ENCODE assay signal across 13 cellular contexts in the genomic region with DNA sequence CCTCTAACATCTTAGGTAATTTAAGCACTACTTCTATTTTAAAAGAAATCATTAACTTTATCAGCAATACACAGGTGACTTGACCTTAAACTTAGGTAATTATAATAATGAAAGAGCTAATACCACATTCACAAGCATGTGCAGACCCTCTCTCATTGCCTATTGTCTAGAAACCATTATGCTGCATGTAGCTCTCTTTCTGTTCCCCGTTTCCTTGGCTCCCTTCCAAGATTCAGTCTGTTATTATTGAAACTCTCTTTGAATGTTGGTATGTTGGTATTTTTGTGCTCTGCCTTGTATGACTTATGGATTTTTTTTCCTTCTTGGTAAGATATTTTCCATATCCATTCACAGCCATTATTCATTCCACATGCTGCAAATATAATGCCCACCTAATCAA.
DNase-seq lines count a peak whose midpoint lies in the region; ATAC-seq lines count a peak whose summit lies in the region.
"Had no signal": no experiment of that assay in that cellular context is flagged by ENCODE, and none has a peak within 500 bp of the region (broad histone marks: within the 10 kb centered on the region; RNA-seq: fewer than 3 reads in every experiment).

No MANE protein-coding gene starts in this region.

- DNase-seq in DMS153 treated with DMSO at 0.1 percent for 48 hours (lab: John Stamatoyannopoulos, UW; ENCODE audit: unreplicated experiment) (peak; percentile 43), NAMALWA (ENCODE audit: low spot score) (peak; percentile 44), RPMI7951 (ENCODE audit: low read depth) (peak; percentile 16), iris pigment epithelial cell (ENCODE audit: low read depth) (peak; percentile 58), left lobe of liver (ENCODE audit: low spot score) (no peak), T-helper 1 cell (no peak), SW480 (ENCODE audit: low spot score) (no peak)
- DNase-seq: activated CD4-positive, alpha-beta T cell treated with anti-CD3 and anti-CD28 coated beads for 48 hours; CD4-positive, alpha-beta memory T cell; central memory CD4-positive, alpha-beta T cell; immature natural killer cell; sigmoid colon had no signal

- ATAC-seq in left lobe of liver, result no peak
- ATAC-seq in HG03135 (IDR thresholded peaks at IDR 0.05; ENCODE audit: unreplicated experiment), result no peak

Comparison
In these comparisons a context has a peak if more than half of its experiments do, and no peak if none do; other contexts are left out.
1. DNase-seq: peak in DMS153 treated with DMSO at 0.1 percent for 48 hours (single experiment), NAMALWA (single experiment), RPMI7951 (single experiment) and iris pigment epithelial cell (single experiment); none in left lobe of liver (single experiment), T-helper 1 cell (0 of 5) and SW480 (single experiment).